10 cellular contexts compared by ENCODE assay signal in genomic region chr15:62928996-62929350, GRCh38.
DNase-seq lines count a peak whose midpoint lies in the region; ATAC-seq and TF ChIP-seq lines count a peak whose summit lies in the region.
"Had no signal": no experiment of that assay in that cellular context is flagged by ENCODE, and none has a peak within 500 bp of the region (broad histone marks: within the 10 kb centered on the region; RNA-seq: fewer than 3 reads in every experiment).

No MANE protein-coding gene starts in this region.

- H3K9ac ChIP-seq in GM23248 (peak overlapping the region; percentile 57), fibroblast of lung (ENCODE audit: insufficient read depth, low read length) (no peak overlapping the region)

- peaks cover 62% of the 10 kb centered on the region for H3K4me1 ChIP-seq in GM23248 (ENCODE audit: insufficient read depth)
- peaks cover 19% of the 10 kb centered on the region for H3K4me1 ChIP-seq in RWPE2 (ENCODE audit: insufficient read depth, poor library complexity, severe bottlenecking)
- peaks cover 19% of the 10 kb centered on the region for H3K4me1 ChIP-seq in fibroblast of lung (ENCODE audit: control insufficient read depth, extremely low read depth, insufficient read depth, low read length)

- H3K9me3 ChIP-seq in GM23248 (ENCODE audit: low read depth), result no peaks in the 10 kb centered on the region
- no peaks in the 10 kb centered on the region for H3K9me3 ChIP-seq in RWPE2 (ENCODE audit: severe bottlenecking)
- no peaks in the 10 kb centered on the region for H3K9me3 ChIP-seq in fibroblast of lung (ENCODE audit: control insufficient read depth, insufficient read depth, low read depth, low read length)

- H3K9me2 ChIP-seq in GM23248 (ENCODE audit: insufficient read depth), result no peaks in the 10 kb centered on the region

- no peaks in the 10 kb centered on the region for H3K79me2 ChIP-seq in GM23248 (ENCODE audit: insufficient read depth)
- H3K79me2 ChIP-seq in fibroblast of lung (ENCODE audit: control insufficient read depth, insufficient read depth, low read length), result no peaks in the 10 kb centered on the region

- H3K4me3 ChIP-seq in GM23248, result 0 out of 2 replicates have a peak overlapping the region, but pooled peaks have one; percentile 11
- no peak overlapping the region for H3K4me3 ChIP-seq in RWPE2 (ENCODE audit: severe bottlenecking)
- H3K4me3 ChIP-seq in fibroblast of lung (replicated peaks in 1 of 4; ENCODE audit: control extremely low read depth in 1 of 4, insufficient read depth in 1 of 4, low read depth in 3 of 4, low read length in 4 of 4), result no peak overlapping the region

- DNase-seq in GM23248, result peak; percentile 94
- peak; percentile 80 for DNase-seq in RWPE2 (ENCODE audit: low spot score)
- DNase-seq in fibroblast of lung (ENCODE audit: low read depth in 2 of 2), result peak; percentile 71 to 97
- peak; percentile 81 for DNase-seq in renal cortical epithelial cell (ENCODE audit: low read depth)
- DNase-seq in D341Med (ENCODE audit: low spot score), result no peak
- DNase-seq in HuH-7 (ENCODE audit: low spot score), result no peak
- DNase-seq: small intestine had no signal

- ATAC-seq in RWPE2 (ENCODE audit: low read depth) (peak; percentile 95), HG02938 (IDR thresholded peaks at IDR 0.05; ENCODE audit: unreplicated experiment) (no peak), HG03139 (IDR thresholded peaks at IDR 0.05; ENCODE audit: unreplicated experiment) (no peak)
- ATAC-seq: activated CD4-positive, CD25-positive, alpha-beta regulatory T cell treated with anti-CD3 and anti-CD28 coated beads, Interleukin-2, amount 50 U/mL, for 24 hours had no signal

- in situ Hi-C loops in GM23248 (cut with MboI), result no loop called here

- H2AFZ ChIP-seq in GM23248 (no peak overlapping the region), fibroblast of lung (ENCODE audit: low read length) (no peak overlapping the region)

- no peak for TF ChIP-seq CTCF in RWPE2 (IDR thresholded peaks at IDR 0.05; ENCODE audit: poor library complexity, severe bottlenecking)
- TF ChIP-seq CTCF in fibroblast of lung (conservative IDR thresholded peaks at IDR 0.05 in 1 of 2, IDR thresholded peaks at IDR 0.05 in 1 of 2; ENCODE audit: low read depth in 1 of 2, low read length in 2 of 2), result no peak

- peaks cover 63% of the 10 kb centered on the region for H3F3A ChIP-seq in GM23248 (ENCODE audit: insufficient read depth)

- H4K20me1 ChIP-seq in GM23248 (ENCODE audit: insufficient read depth) (no peaks in the 10 kb centered on the region), fibroblast of lung (ENCODE audit: control insufficient read depth, extremely low read depth, insufficient read depth, low read length) (no peaks in the 10 kb centered on the region)

- H3K4me2 ChIP-seq in GM23248 (ENCODE audit: unreplicated experiment), result peak overlapping the region; percentile 59
- peak overlapping the region; percentile 76 for H3K4me2 ChIP-seq in fibroblast of lung (ENCODE audit: extremely low read depth, insufficient read depth, low read length)

- peak overlapping the region; percentile 91 for H3K27ac ChIP-seq in GM23248
- H3K27ac ChIP-seq in RWPE2 (ENCODE audit: poor library complexity, severe bottlenecking), result peak overlapping the region; percentile 94
- H3K27ac ChIP-seq in fibroblast of lung (ENCODE audit: insufficient read depth, low read length), result peak overlapping the region; percentile 75

- H3K27me3 ChIP-seq in GM23248 (replicated peaks; ENCODE audit: insufficient read depth), result no peaks in the 10 kb centered on the region
- no peaks in the 10 kb centered on the region for H3K27me3 ChIP-seq in RWPE2 (ENCODE audit: insufficient read depth, poor library complexity, severe bottlenecking)
- H3K27me3 ChIP-seq in fibroblast of lung (ENCODE audit: control insufficient read depth, insufficient read depth, low read length), result no peaks in the 10 kb centered on the region

- H3K36me3 ChIP-seq in GM23248 (ENCODE audit: low read depth) (no peaks in the 10 kb centered on the region), RWPE2 (ENCODE audit: low read depth) (no peaks in the 10 kb centered on the region), fibroblast of lung (ENCODE audit: control insufficient read depth, insufficient read depth, low read length) (no peaks in the 10 kb centered on the region)

Comparison
In these comparisons a context has a peak if more than half of its experiments do, and no peak if none do; other contexts are left out.
1. DNase-seq: peak in GM23248 (single experiment), RWPE2 (single experiment), fibroblast of lung (2 of 2) and renal cortical epithelial cell (single experiment); none in D341Med (single experiment) and HuH-7 (single experiment).
2. Peak in every context shown above with its lines, with median percentiles within 50 percentile points of each other: H3K27ac ChIP-seq.